Comparison of ENCODE assay signal across 11 cellular contexts in the genomic region with DNA sequence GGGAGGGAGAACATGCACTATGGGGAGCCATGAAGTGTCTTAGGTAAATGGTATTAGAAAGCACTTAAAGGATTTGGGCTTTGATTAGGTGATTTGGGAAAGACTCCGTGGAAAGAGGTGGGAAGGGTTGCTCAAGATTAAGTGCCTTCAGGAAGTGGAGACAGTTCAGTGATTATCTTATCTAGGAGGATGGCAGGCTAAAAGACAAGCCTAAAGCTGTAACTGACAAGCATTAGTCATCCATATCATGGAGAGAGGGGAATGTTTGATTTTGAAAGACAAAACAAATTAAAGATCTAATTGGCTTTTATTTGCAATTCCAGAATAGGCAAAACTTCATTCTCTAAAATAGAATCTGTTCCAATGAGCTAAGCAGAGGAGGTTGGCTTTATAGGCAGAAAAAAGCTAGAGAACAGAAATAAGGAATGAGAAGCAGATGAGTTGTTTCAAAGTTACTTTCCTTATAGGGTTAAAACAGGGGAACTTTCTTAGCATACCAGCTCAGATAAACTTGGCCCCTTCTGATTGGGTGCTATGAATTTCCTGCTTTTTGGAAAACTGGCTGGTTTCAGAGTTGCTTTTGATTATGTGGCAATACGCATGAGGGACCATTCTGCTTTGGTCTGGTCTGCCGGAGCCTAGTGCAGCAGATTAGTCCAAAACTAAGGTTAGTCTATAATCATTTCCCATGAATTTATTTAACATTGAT. TPM values are rescaled to one million over a fixed set of nuclear protein-coding genes. Genes with fewer than 3 reads are reported as not detected.
DNase-seq lines count a peak whose midpoint lies in the region; ATAC-seq and TF ChIP-seq lines count a peak whose summit lies in the region.
"Had no signal": no experiment of that assay in that cellular context is flagged by ENCODE, and none has a peak within 500 bp of the region (broad histone marks: within the 10 kb centered on the region; RNA-seq: fewer than 3 reads in every experiment).

No MANE protein-coding gene starts in this region.

- intact Hi-C loops in Calu3 (cut with micrococcal nuclease; ENCODE audit: unreplicated experiment), result no loop called here
- intact Hi-C loops in body of pancreas (cut with DNase I), result no loop called here
- intact Hi-C loops in prostate gland (cut with DNase I), result loop anchor here (10.0 kb wide), 1 partner anchor 229 kb away; the partner anchor contains the start of gene TDRD3
- intact Hi-C loops in CD14-positive monocyte (cut with micrococcal nuclease), result no loop called here

- no peaks in the 10 kb centered on the region for H3K9me3 ChIP-seq in Karpas-422 (ENCODE audit: low read length)
- H3K9me3 ChIP-seq in body of pancreas, result no peaks in the 10 kb centered on the region
- no peaks in the 10 kb centered on the region for H3K9me3 ChIP-seq in prostate gland
- H3K9me3 ChIP-seq: gastrocnemius medialis had no signal

- CTCF ChIA-PET in Calu3 (lab: Charles Lee), result no interaction called here

- H3K36me3 ChIP-seq in Karpas-422 (ENCODE audit: insufficient read depth, low read length) (peaks cover 11% of the 10 kb centered on the region), body of pancreas (replicated peaks in 1 of 2; ENCODE audit: insufficient read depth in 1 of 2, low read depth in 2 of 2) (no peaks in the 10 kb centered on the region), prostate gland (no peaks in the 10 kb centered on the region)
- H3K36me3 ChIP-seq: gastrocnemius medialis had no signal

- no peak overlapping the region for H3K27ac ChIP-seq in Karpas-422 (ENCODE audit: low read length)
- H3K27ac ChIP-seq in body of pancreas, result peak overlapping the region; percentile 4 to 97 (median 94)
- no peak overlapping the region for H3K27ac ChIP-seq in prostate gland

- ATAC-seq in body of pancreas (peak; percentile 12), HG03565 (IDR thresholded peaks at IDR 0.05; ENCODE audit: unreplicated experiment) (no peak)
- no peak for ATAC-seq in natural killer cell treated with Interleukin-12 subunit alpha and Interleukin-12 subunit beta and Interleukin-15 and Interleukin-18, amount 100 ng/mL, for 72 hours
- ATAC-seq: gastrocnemius medialis had no signal

- peaks cover 18% of the 10 kb centered on the region for H3K4me1 Mint-ChIP-seq in Calu3 (ENCODE audit: low read depth, unreplicated experiment)
- H3K4me1 Mint-ChIP-seq in natural killer cell treated with Interleukin-12 subunit alpha and Interleukin-12 subunit beta and Interleukin-15 and Interleukin-18, amount 100 ng/mL, for 72 hours (ENCODE audit: low read depth in 2 of 2), result peaks cover 24 to 36% of the 10 kb centered on the region in 2 donors
- H3K4me1 Mint-ChIP-seq in CD14-positive monocyte, result peaks cover 18% of the 10 kb centered on the region

- H4K20me1 ChIP-seq in Karpas-422 (ENCODE audit: insufficient read depth, low read depth, low read length), result no peaks in the 10 kb centered on the region

- peak overlapping the region; percentile 89; the same call in 1 of the 2 replicates for H3K9ac ChIP-seq in Karpas-422 (ENCODE audit: low read length)

- BruUV-seq in Calu3 (replicated peaks; lab: Mats Ljungman, UMichigan), result no TSS peak

- peak overlapping the region; percentile 85 for H3K4me2 ChIP-seq in Karpas-422 (ENCODE audit: low read depth, low read length, poor library complexity, severe bottlenecking)

- no peak overlapping the region for H2AFZ ChIP-seq in Karpas-422 (ENCODE audit: low read length)

- WGBS in body of pancreas, 2 donors, result 34 to 41% methylated on average over 3 of the region's 3 CpGs
- 75% methylated on average over 3 of the region's 3 CpGs for whole genome bisulfite sequencing in prostate gland

- H3K4me1 ChIP-seq in Karpas-422 (ENCODE audit: low read length) (peaks cover 19% of the 10 kb centered on the region), body of pancreas (peaks cover 20% of the 10 kb centered on the region), prostate gland (replicated peaks) (peaks cover 2% of the 10 kb centered on the region)

- H3K4me3 Mint-ChIP-seq in Calu3 (ENCODE audit: low read depth, unreplicated experiment) (peak overlapping the region; percentile 79), CD14-positive monocyte (no peak overlapping the region)
- H3K4me3 Mint-ChIP-seq in natural killer cell treated with Interleukin-12 subunit alpha and Interleukin-12 subunit beta and Interleukin-15 and Interleukin-18, amount 100 ng/mL, for 72 hours, result peak overlapping the region; percentile 18

- H3K27me3 ChIP-seq in Karpas-422 (ENCODE audit: low read length) (no peaks in the 10 kb centered on the region), body of pancreas (no peaks in the 10 kb centered on the region), prostate gland (replicated peaks; ENCODE audit: insufficient read depth) (no peaks in the 10 kb centered on the region)
- H3K27me3 ChIP-seq: gastrocnemius medialis had no signal

- H3K9me3 Mint-ChIP-seq in Calu3 (ENCODE audit: low read depth, unreplicated experiment) (no peaks in the 10 kb centered on the region), CD14-positive monocyte (no peaks in the 10 kb centered on the region)
- no peaks in the 10 kb centered on the region for H3K9me3 Mint-ChIP-seq in natural killer cell treated with Interleukin-12 subunit alpha and Interleukin-12 subunit beta and Interleukin-15 and Interleukin-18, amount 100 ng/mL, for 72 hours

- peaks cover 41% of the 10 kb centered on the region for H3K79me2 ChIP-seq in Karpas-422 (ENCODE audit: low read length)

- TF ChIP-seq CTCF in Calu3 (IDR thresholded peaks at IDR 0.05; ENCODE audit: unreplicated experiment), result no peak
- no peak for TF ChIP-seq CTCF in body of pancreas (IDR thresholded peaks at IDR 0.05)
- TF ChIP-seq CTCF in prostate gland (IDR thresholded peaks at IDR 0.05), result no peak
- no peak for TF ChIP-seq CTCF in CD14-positive monocyte (IDR thresholded peaks at IDR 0.05)

- TF ChIP-seq POLR2A in body of pancreas (IDR thresholded peaks at IDR 0.05) (peak in 2 of 3 donors; percentile 23 to 29), prostate gland (IDR thresholded peaks at IDR 0.05) (no peak)

- no peak overlapping the region for H3K27ac Mint-ChIP-seq in Calu3 (ENCODE audit: unreplicated experiment)
- peak overlapping the region in 1 of 2 donors; percentile 85 for H3K27ac Mint-ChIP-seq in natural killer cell treated with Interleukin-12 subunit alpha and Interleukin-12 subunit beta and Interleukin-15 and Interleukin-18, amount 100 ng/mL, for 72 hours
- peak overlapping the region in 1 of 7 donors; percentile 7 for H3K27ac Mint-ChIP-seq in CD14-positive monocyte

- H3K4me3 ChIP-seq in Karpas-422 (ENCODE audit: low read length) (peak overlapping the region; percentile 76; the same call in 1 of the 2 replicates), body of pancreas (no peak overlapping the region), prostate gland (no peak overlapping the region)

- DNase-seq in Calu3, result no peak
- no peak for DNase-seq in Karpas-422
- DNase-seq in body of pancreas, result peak in 2 of 4 donors; percentile 4 to 24
- no peak for DNase-seq in natural killer cell treated with Interleukin-12 subunit alpha and Interleukin-12 subunit beta and Interleukin-15 and Interleukin-18, amount 100 ng/mL, for 72 hours (ENCODE audit: low spot score)
- no peak for DNase-seq in SIG-M5 treated with dmso at 0.1 percent for 504 hours (lab: John Stamatoyannopoulos, UW; ENCODE audit: unreplicated experiment)
- DNase-seq in prostate gland (ENCODE audit: low spot score), result no peak
- no peak for DNase-seq in CD14-positive monocyte (ENCODE audit: low spot score)
- DNase-seq: gastrocnemius medialis; NCI-H69; stimulated activated CD4-positive, alpha-beta T cell treated with anti-CD3 and anti-CD28 coated beads, Interleukin-1b, Interleukin-23, amount 100 ng/mL, for 48 hours had no signal

- no peaks in the 10 kb centered on the region for H3K9me2 ChIP-seq in Karpas-422 (replicated peaks; ENCODE audit: insufficient read depth, low read length)

- H3K27me3 Mint-ChIP-seq in Calu3 (ENCODE audit: unreplicated experiment) (no peaks in the 10 kb centered on the region), CD14-positive monocyte (ENCODE audit: low read depth in 3 of 3) (peaks cover 0 to 6% (median 0%) of the 10 kb centered on the region in 3 donors)
- H3K27me3 Mint-ChIP-seq in natural killer cell treated with Interleukin-12 subunit alpha and Interleukin-12 subunit beta and Interleukin-15 and Interleukin-18, amount 100 ng/mL, for 72 hours, result peaks cover 7 to 9% of the 10 kb centered on the region in 2 donors

- H3K36me3 Mint-ChIP-seq in Calu3 (ENCODE audit: insufficient read depth, unreplicated experiment) (peaks cover 20% of the 10 kb centered on the region), CD14-positive monocyte (no peaks in the 10 kb centered on the region)
- peaks cover 7% of the 10 kb centered on the region for H3K36me3 Mint-ChIP-seq in natural killer cell treated with Interleukin-12 subunit alpha and Interleukin-12 subunit beta and Interleukin-15 and Interleukin-18, amount 100 ng/mL, for 72 hours

RNA-seq across cellular contexts. Expression of gene DIAPH3, which starts 1.8 kb away (rescaled TPM):
- 9.4 and 11.4 TPM in 2 replicates for total RNA-seq in Calu3 (2022)
- 8.1 and 10.0 TPM in 2 replicates for total RNA-seq in Karpas-422 (2014; rRNA removed; shearing (Covaris generic); ENCODE audit: low replicate concordance)
- total RNA-seq in body of pancreas, result under 1 TPM; 0.33 to 0.78 TPM
- total RNA-seq in natural killer cell treated with Interleukin-12 subunit alpha and Interleukin-12 subunit beta and Interleukin-15 and Interleukin-18, amount 100 ng/mL, for 72 hours, result 10 to 100 TPM in 1 of 2 donors, 1 to 10 TPM in 1; 8.1 to 27.8 TPM
- 1 to 10 TPM in 1 of 2 donors, under 1 TPM in 1; 0.27 to 2.4 TPM for total RNA-seq in prostate gland
- under 1 TPM; 0.04 to 0.09 TPM for polyA plus RNA-seq in CD14-positive monocyte

Comparison
In these comparisons a context has a peak if more than half of its experiments do, and no peak if none do; other contexts are left out.
1. H3K4me3 Mint-ChIP-seq: peak in Calu3 (single experiment) and natural killer cell treated with Interleukin-12 subunit alpha and Interleukin-12 subunit beta and Interleukin-15 and Interleukin-18, amount 100 ng/mL, for 72 hours (single experiment); none in CD14-positive monocyte (0 of 2).
2. H3K27ac ChIP-seq: peak in body of pancreas (4 of 4); none in Karpas-422 (single experiment) and prostate gland (0 of 2).